ENCODE assay signal across 8 cellular contexts in the genomic region with DNA sequence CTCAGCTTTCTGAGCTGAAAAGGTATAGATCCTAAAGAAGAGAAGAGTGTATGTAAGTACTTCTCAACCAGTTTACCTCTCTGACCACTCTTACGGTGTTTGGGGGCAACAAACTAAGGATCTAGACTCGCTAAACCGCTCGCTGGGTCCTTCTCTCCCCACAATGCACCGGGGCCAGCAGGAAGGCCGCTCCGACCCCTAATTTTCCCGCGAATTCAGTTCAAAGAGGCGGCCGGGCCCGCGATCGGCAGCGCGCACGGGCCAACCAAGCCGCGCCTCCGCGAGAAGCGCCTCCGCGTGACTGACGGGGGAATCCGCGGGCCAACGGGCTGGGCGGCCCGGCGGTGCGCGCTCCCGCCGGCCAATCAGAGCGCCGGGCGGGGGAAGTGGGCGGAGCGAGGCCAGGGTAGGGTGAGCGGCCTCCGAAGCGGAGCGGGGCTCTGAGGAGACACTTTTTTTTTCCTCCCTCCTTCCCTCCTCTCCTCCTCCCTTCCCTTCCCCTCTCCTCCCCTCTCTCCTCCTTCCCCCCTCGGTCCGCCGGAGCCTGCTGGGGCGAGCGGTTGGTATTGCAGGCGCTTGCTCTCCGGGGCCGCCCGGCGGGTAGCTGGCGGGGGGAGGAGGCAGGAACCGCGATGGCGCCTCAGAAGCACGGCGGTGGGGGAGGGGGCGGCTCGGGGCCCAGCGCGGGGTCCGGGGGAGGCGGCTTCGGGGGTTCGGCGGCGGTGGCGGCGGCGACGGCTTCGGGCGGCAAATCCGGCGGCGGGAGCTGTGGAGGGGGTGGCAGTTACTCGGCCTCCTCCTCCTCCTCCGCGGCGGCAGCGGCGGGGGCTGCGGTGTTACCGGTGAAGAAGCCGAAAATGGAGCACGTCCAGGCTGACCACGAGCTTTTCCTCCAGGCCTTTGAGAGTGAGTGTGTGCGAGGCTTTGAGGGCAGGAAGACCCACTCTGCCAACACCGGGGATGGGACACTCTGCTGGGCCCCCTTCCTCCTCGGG. TPM values are rescaled to one million over a fixed set of nuclear protein-coding genes. Genes with fewer than 3 reads are reported as not detected.
A peak's percentile ranks its signal among the peaks of the same experiment; 100 is the strongest.
DNase-seq lines count a peak whose midpoint lies in the region; ATAC-seq, FAIRE-seq and TF ChIP-seq lines count a peak whose summit lies in the region.
"Not testable (repeated sequence)": the region's sequence is repeated elsewhere in the genome, so short reads cannot be mapped to it uniquely, and the experiment has no call there.

Gene SUZ12 (plus strand): TSS at position 393 of the 995 bp plus-strand sequence. CDS start 240 bp downstream, at position 633.

- DNase-seq in NCI-H2081 (lab: John Stamatoyannopoulos, UW): peak; percentile 70 to 85
- peak; percentile 75 for DNase-seq in T-helper 9 cell
- DNase-seq in astrocyte (ENCODE audit: low read depth): peak; percentile 70
- DNase-seq in hepatocyte (ENCODE audit: low spot score): peak; percentile 93
- peak; percentile 71 for DNase-seq in urothelium cell line (ENCODE audit: low spot score)

- H3K9ac ChIP-seq in astrocyte (ENCODE audit: low read length): peak within 1 kb of the TSS; percentile 85
- H3K9ac ChIP-seq in rectal smooth muscle tissue (ENCODE audit: low read length): peak within 1 kb of the TSS; percentile 51

- not testable (repeated sequence) for H3K4me1 ChIP-seq in astrocyte (ENCODE audit: insufficient read depth, low read length); hepatocyte (ENCODE audit: insufficient read depth); rectal smooth muscle tissue (ENCODE audit: control insufficient read depth, insufficient read depth, low read length)

- peak within 1 kb of the TSS; percentile 92 for H3K4me3 Mint-ChIP-seq in astrocyte (ENCODE audit: unreplicated experiment)

- FAIRE-seq in astrocyte (lab: Jason Lieb, UNC): not testable (repeated sequence)
- peak; percentile 99 for FAIRE-seq in urothelium cell line (lab: Jason Lieb, UNC)

- not testable (repeated sequence) for H3K4me1 Mint-ChIP-seq in astrocyte (ENCODE audit: low read depth, unreplicated experiment)

- H3K27ac Mint-ChIP-seq in astrocyte (ENCODE audit: unreplicated experiment): peak within 1 kb of the TSS; percentile 47

- H3K4me3 ChIP-seq in astrocyte (ENCODE audit: insufficient read depth, low read depth, low read length): peak within 1 kb of the TSS; percentile 69
- H3K4me3 ChIP-seq in hepatocyte: peak within 1 kb of the TSS; percentile 99
- H3K4me3 ChIP-seq in rectal smooth muscle tissue (ENCODE audit: low read length): peak within 1 kb of the TSS; percentile 69

- H3K9me3 ChIP-seq in astrocyte (ENCODE audit: insufficient read depth, low read depth, low read length); hepatocyte (ENCODE audit: low read depth): not testable (repeated sequence)

- TF ChIP-seq CTCF in astrocyte (IDR thresholded peaks at IDR 0.05; ENCODE audit: insufficient read depth, low read depth, low read length); hepatocyte (IDR thresholded peaks at IDR 0.05; ENCODE audit: poor library complexity): not testable (repeated sequence)

- not testable (repeated sequence) for H3K27me3 Mint-ChIP-seq in astrocyte (ENCODE audit: low read depth, unreplicated experiment)

- peak; percentile 78 for ATAC-seq in GM18508 (IDR thresholded peaks at IDR 0.05; ENCODE audit: insufficient read depth, unreplicated experiment)
- peak; percentile 98 for ATAC-seq in HG02981 (IDR thresholded peaks at IDR 0.05; ENCODE audit: unreplicated experiment)

- peak within 1 kb of the TSS; percentile 75 for H3K27ac ChIP-seq in astrocyte (ENCODE audit: low read depth, low read length)
- H3K27ac ChIP-seq in hepatocyte: peak within 1 kb of the TSS; percentile 100
- H3K27ac ChIP-seq in rectal smooth muscle tissue (ENCODE audit: low read depth, low read length): peak within 1 kb of the TSS; percentile 75

- peaks cover 14% of the 10 kb centered on the region for H4K20me1 ChIP-seq in astrocyte (ENCODE audit: insufficient read depth, low read length)
- peaks cover 19% of the 10 kb centered on the region for H4K20me1 ChIP-seq in hepatocyte (ENCODE audit: insufficient read depth, poor library complexity, severe bottlenecking)

- not testable (repeated sequence) for H3K27me3 ChIP-seq in astrocyte (ENCODE audit: insufficient read depth, low read length); hepatocyte; rectal smooth muscle tissue (ENCODE audit: control insufficient read depth, insufficient read depth, low read length)

- H3K4me2 ChIP-seq in astrocyte (ENCODE audit: low read length): peak within 1 kb of the TSS; percentile 91
- peak within 1 kb of the TSS; percentile 78 for H3K4me2 ChIP-seq in hepatocyte

- 0% methylated on average over 54 of the region's 93 CpGs for WGBS in hepatocyte (ENCODE audit: low lambda C conversion rate, missing lambda C conversion rate)

- H3K9me3 Mint-ChIP-seq in astrocyte (ENCODE audit: unreplicated experiment): not testable (repeated sequence)

- H3K36me3 Mint-ChIP-seq in astrocyte (ENCODE audit: low read depth, unreplicated experiment): not testable (repeated sequence)

- H3K9me2 ChIP-seq in hepatocyte (replicated peaks; ENCODE audit: insufficient read depth): not testable (repeated sequence)

- H3K79me2 ChIP-seq in astrocyte (ENCODE audit: insufficient read depth, low read length): peaks cover 38% of the 10 kb centered on the region
- H3K79me2 ChIP-seq in hepatocyte: peaks cover 39% of the 10 kb centered on the region

- peak within 1 kb of the TSS; percentile 96 for H2AFZ ChIP-seq in astrocyte (ENCODE audit: low read depth, low read length)
- H2AFZ ChIP-seq in hepatocyte: peak within 1 kb of the TSS; percentile 90

- not testable (repeated sequence) for H3K36me3 ChIP-seq in astrocyte (ENCODE audit: insufficient read depth, low read length); hepatocyte (replicated peaks; ENCODE audit: insufficient read depth, low read depth); rectal smooth muscle tissue (ENCODE audit: control insufficient read depth, insufficient read depth, low read length)

RNA-seq across cellular contexts. Expression of gene SUZ12, which starts in this region (rescaled TPM):
- 16.6 and 18.7 TPM in 2 replicates for total RNA-seq in astrocyte
- 32.5 and 35.2 TPM in 2 replicates for total RNA-seq in hepatocyte
- 13.3 and 14.8 TPM in 2 replicates for polyA plus RNA-seq in hepatocyte

Comparison
In these comparisons a context has a peak if more than half of its experiments do, and no peak if none do; other contexts are left out.
1. Peak in every context shown above with its lines: DNase-seq, ATAC-seq, H3K4me3 ChIP-seq and H3K27ac ChIP-seq.